ENCODE assay signal across 28 cellular contexts in genomic region chr12:69844416-69844815, GRCh38. TPM values are rescaled to one million over a fixed set of nuclear protein-coding genes. Genes with fewer than 3 reads are reported as not detected.
"Had no signal": no experiment of that assay in that cellular context is flagged by ENCODE, and none has a peak within 500 bp of the region (broad histone marks: within the 10 kb centered on the region; RNA-seq: fewer than 3 reads in every experiment).

No MANE protein-coding gene starts in this region.

- ATAC-seq: activated T-cell treated with anti-CD3 and anti-CD28 coated beads, Interleukin-2, amount 50 U/mL, for 72 hours; effector memory CD8-positive, alpha-beta T cell; left colon; sciatic nerve; stimulated activated naive B cell treated with anti-CD40 and anti-IgM and Interleukin-4, amounts not matched to agents 10 μg/mL and 1 μg/mL and 100 μg/mL, for 72 hours had no signal

- H3K27ac ChIP-seq: coronary artery, neutrophil, ovary, prostate gland, skin epidermis, stomach, thyroid gland, upper lobe of left lung, vagina had no signal

- DNase-seq: activated CD4-positive, alpha-beta T cell treated with anti-CD3 and anti-CD28 coated beads for 4 hours; activated CD4-positive, alpha-beta T cell treated with anti-CD3 and anti-CD28 coated beads, Interleukin-2, amount 50 U/mL, for 4 hours; activated naive CD4-positive, alpha-beta T cell treated with Interleukin-2 at 50 U/mL for 16 hours; activated T-cell treated with anti-CD3 and anti-CD28 coated beads for 4 hours; activated T-cell treated with anti-CD3 and anti-CD28 coated beads, Interleukin-2, amount 50 U/mL, for 72 hours; effector memory CD8-positive, alpha-beta T cell; head of caudate nucleus; left colon; mammary epithelial cell; naive B cell; nephron progenitor cell; ovary; retina; stimulated activated CD4-positive, alpha-beta T cell treated with anti-CD3 and anti-CD28 coated beads, Interleukin-4, amount 100 ng/mL, for 24 hours; stimulated activated CD8-positive, alpha-beta memory T cell treated with anti-CD3 and anti-CD28 coated beads, Interleukin-4, amount 100 ng/mL, for 48 hours; stimulated activated naive B cell treated with anti-CD40 and anti-IgM and Interleukin-4, amounts not matched to agents 10 μg/mL and 1 μg/mL and 100 μg/mL, for 72 hours; stomach; thyroid gland had no signal

RNA-seq across cellular contexts. Expression of gene MYRFL, which starts 19.4 kb away (rescaled TPM):
- total RNA-seq: endothelial cell of umbilical vein, fibroblast of lung, fibroblast of villous mesenchyme, sciatic nerve, vagina had no signal
